Comparison of ENCODE assay signal across 7 cellular contexts in genomic region chr15:60370105-60370803, GRCh38. TPM values are rescaled to one million over a fixed set of nuclear protein-coding genes. Genes with fewer than 3 reads are reported as not detected.
DNase-seq lines count a peak whose midpoint lies in the region; ATAC-seq and TF ChIP-seq lines count a peak whose summit lies in the region.

No MANE protein-coding gene starts in this region.

- H3K9ac ChIP-seq in mammary epithelial cell (ENCODE audit: insufficient read depth, low read length) (peak overlapping the region; percentile 73), subcutaneous abdominal adipose tissue (ENCODE audit: low read length in 5 of 5) (peak overlapping the region in 1 of 5 donors; percentile 11)

- BruUV-seq in PC-9 (replicated peaks; lab: Mats Ljungman, UMichigan) (no TSS peak), mammary epithelial cell (replicated peaks; lab: Mats Ljungman, UMichigan) (no TSS peak)

- no peaks in the 10 kb centered on the region for H3K9me2 ChIP-seq in PC-9 (ENCODE audit: insufficient read depth)

- intact Hi-C loops in PC-9 (cut with micrococcal nuclease; ENCODE audit: unreplicated experiment): loop anchor here (5.0 kb wide), 2 partner anchors 543 to 1093 kb away; no protein-coding TSS in a partner anchor
- intact Hi-C loops in mammary epithelial cell (cut with micrococcal nuclease): loop anchor here (5.0 kb wide), 2 partner anchors 72 to 152 kb away; no protein-coding TSS in a partner anchor
- intact Hi-C loops in left colon (cut with DNase I, micrococcal nuclease): no loop called here

- H3K4me3 ChIP-seq in PC-9: no peak overlapping the region
- no peak overlapping the region for H3K4me3 ChIP-seq in mammary epithelial cell (replicated peaks in 1 of 3; ENCODE audit: insufficient read depth in 1 of 3, low read depth in 2 of 3, low read length in 3 of 3)
- H3K4me3 ChIP-seq in subcutaneous abdominal adipose tissue (ENCODE audit: low read depth in 1 of 5, low read length in 5 of 5): no peak overlapping the region

- in situ Hi-C loops in mammary epithelial cell (cut with MboI; ENCODE audit: low sequenced_read_pairs in 2 of 2) (loop anchor here in 1 of 2 donors (25.0 kb wide), 1 partner anchor 92 kb away; no protein-coding TSS in a partner anchor), G401 (cut with HindIII; ENCODE audit: low sequenced_read_pairs) (no loop called here)

- 57% methylated on average over 7 of the region's 7 CpGs for WGBS in mammary epithelial cell (ENCODE audit: low coverage, missing lambda C conversion rate)

- peaks cover 22% of the 10 kb centered on the region; the same call in 1 of the 2 replicates for H3F3A ChIP-seq in PC-9 (ENCODE audit: insufficient read depth, low read depth)

- H3K79me2 ChIP-seq in PC-9 (ENCODE audit: low read depth): peaks cover 53% of the 10 kb centered on the region
- H3K79me2 ChIP-seq in mammary epithelial cell (ENCODE audit: insufficient read depth, low read length): peaks cover 65% of the 10 kb centered on the region

- H3K4me1 ChIP-seq in PC-9 (replicated peaks; ENCODE audit: insufficient read depth) (peaks cover 42% of the 10 kb centered on the region), mammary epithelial cell (ENCODE audit: insufficient read depth, low read length) (peaks cover 53% of the 10 kb centered on the region), subcutaneous abdominal adipose tissue (ENCODE audit: control insufficient read depth in 5 of 5, insufficient read depth in 5 of 5, low read length in 5 of 5) (peaks cover 29 to 66% (median 64%) of the 10 kb centered on the region in 5 donors)

- TF ChIP-seq CTCF in PC-9 (conservative IDR thresholded peaks at IDR 0.05) (no peak), mammary epithelial cell (conservative IDR thresholded peaks at IDR 0.05 in 1 of 2, IDR thresholded peaks at IDR 0.05 in 1 of 2; ENCODE audit: extremely low read depth in 1 of 2, insufficient read depth in 1 of 2, low read depth in 1 of 2, low read length in 2 of 2) (no peak)

- peak overlapping the region; percentile 97 for H3K27ac ChIP-seq in PC-9
- peak overlapping the region; percentile 96 for H3K27ac ChIP-seq in mammary epithelial cell (ENCODE audit: insufficient read depth, low read depth, low read length)
- peak overlapping the region; percentile 93 for H3K27ac ChIP-seq in subcutaneous abdominal adipose tissue (ENCODE audit: low read depth, low read length)

- DNase-seq in PC-9 (no peak), mammary epithelial cell (no peak), left colon (peak in 1 of 2 donors; percentile 45), G401 (ENCODE audit: low spot score) (no peak), NCI-H69 (lab: John Stamatoyannopoulos, UW) (no peak)
- DNase-seq in activated CD8-positive, alpha-beta memory T cell treated with anti-CD3 and anti-CD28 coated beads, Interleukin-2, amount 50 U/mL, for 4 hours: no peak

- H3K36me3 ChIP-seq in PC-9 (ENCODE audit: low read depth) (no peaks in the 10 kb centered on the region), mammary epithelial cell (ENCODE audit: insufficient read depth, low read length) (peaks cover 46% of the 10 kb centered on the region), subcutaneous abdominal adipose tissue (ENCODE audit: control insufficient read depth in 5 of 5, insufficient read depth in 5 of 5, low read length in 5 of 5) (peaks cover 16 to 56% (median 34%) of the 10 kb centered on the region in 5 donors)

- dilution Hi-C loops in mammary epithelial cell (cut with HindIII; ENCODE audit: low sequenced_read_pairs): no loop called here

- POLR2A ChIA-PET in PC-9 (lab: Charles Lee; ENCODE audit: unreplicated experiment): interaction anchor here (0.7 kb wide), 1 partner anchor 28 kb away, joined by 4 read pairs; no protein-coding TSS in a partner anchor

- peak; percentile 80 for ATAC-seq in left colon

- H2AFZ ChIP-seq in PC-9 (no peak overlapping the region), mammary epithelial cell (ENCODE audit: low read depth, low read length) (no peak overlapping the region)

- H3K4me2 ChIP-seq in PC-9 (no peak overlapping the region), mammary epithelial cell (ENCODE audit: insufficient read depth, low read depth, low read length) (peak overlapping the region; percentile 47)

- H3K27me3 ChIP-seq in PC-9 (ENCODE audit: insufficient read depth, low read depth) (no peaks in the 10 kb centered on the region), mammary epithelial cell (ENCODE audit: insufficient read depth, low read length) (no peaks in the 10 kb centered on the region), subcutaneous abdominal adipose tissue (ENCODE audit: control insufficient read depth in 5 of 5, insufficient read depth in 4 of 5, low read length in 5 of 5) (no peaks in the 10 kb centered on the region)

- CTCF ChIA-PET in PC-9 (lab: Charles Lee): no interaction called here
- CTCF ChIA-PET in mammary epithelial cell (lab: Charles Lee; ENCODE audit: low non-redundant PET): no interaction called here

- H3K9me3 ChIP-seq in PC-9 (ENCODE audit: insufficient read depth, low read depth): no peaks in the 10 kb centered on the region
- no peaks in the 10 kb centered on the region for H3K9me3 ChIP-seq in mammary epithelial cell (replicated peaks; ENCODE audit: insufficient read depth, low read length)
- no peaks in the 10 kb centered on the region for H3K9me3 ChIP-seq in subcutaneous abdominal adipose tissue (ENCODE audit: control insufficient read depth in 5 of 5, low read length in 5 of 5)

- H4K20me1 ChIP-seq in PC-9 (ENCODE audit: insufficient read depth): no peaks in the 10 kb centered on the region
- H4K20me1 ChIP-seq in mammary epithelial cell (ENCODE audit: insufficient read depth, low read length): peaks cover 17% of the 10 kb centered on the region

RNA-seq across cellular contexts. Expression of gene ANXA2, which starts 27.5 kb away (rescaled TPM):
- total RNA-seq in PC-9 (2021): 1,720 and 1,743 TPM in 2 replicates
- total RNA-seq in mammary epithelial cell: 1,000 to 10,000 TPM; 5,384 to 5,597 TPM
- 10,424 TPM for polyA plus RNA-seq in mammary epithelial cell
- polyA minus RNA-seq in mammary epithelial cell: 5,891 TPM
- 100 to 1,000 TPM; 815 to 870 TPM for total RNA-seq in left colon
- 851 and 1,039 TPM in 2 replicates for total RNA-seq in G401 (2014; rRNA removed; shearing (Covaris generic))

Comparison
In these comparisons a context has a peak if more than half of its experiments do, and no peak if none do; other contexts are left out.
1. intact Hi-C loops: an anchor here in PC-9 (5.0 kb wide) and mammary epithelial cell (5.0 kb wide); none called in left colon.